ENCODE assay signal across 8 cellular contexts in genomic region chr11:34154059-34154875, GRCh38. TPM values are rescaled to one million over a fixed set of nuclear protein-coding genes. Genes with fewer than 3 reads are reported as not detected.
DNase-seq lines count a peak whose midpoint lies in the region; ATAC-seq and TF ChIP-seq lines count a peak whose summit lies in the region.

No MANE protein-coding gene starts in this region.

- H3K27me3 Mint-ChIP-seq in CD8-positive, alpha-beta T cell (ENCODE audit: low read depth), result no peaks in the 10 kb centered on the region
- H3K27me3 Mint-ChIP-seq in mesothelial cell of epicardium (ENCODE audit: low read depth), result no peaks in the 10 kb centered on the region

- H3K4me1 Mint-ChIP-seq in CD8-positive, alpha-beta T cell (ENCODE audit: low read depth), result peaks cover 14% of the 10 kb centered on the region
- peaks cover 7% of the 10 kb centered on the region for H3K4me1 Mint-ChIP-seq in mesothelial cell of epicardium

- no peak overlapping the region for H3K9ac ChIP-seq in SK-N-SH

- TF ChIP-seq POLR2A in testis (IDR thresholded peaks at IDR 0.05), result no peak

- H3K4me3 Mint-ChIP-seq in CD8-positive, alpha-beta T cell, result no peak overlapping the region
- H3K4me3 Mint-ChIP-seq in mesothelial cell of epicardium, result no peak overlapping the region

- no peaks in the 10 kb centered on the region for H3K9me2 ChIP-seq in SK-N-SH

- H3K4me1 ChIP-seq in CD8-positive, alpha-beta T cell (ENCODE audit: insufficient read depth, low read length), result peaks cover 8% of the 10 kb centered on the region
- H3K4me1 ChIP-seq in testis (no peaks in the 10 kb centered on the region), SK-N-SH (ENCODE audit: control insufficient read depth in 1 of 2, insufficient read depth in 2 of 2, low read depth in 1 of 2, low read length in 1 of 2) (peaks cover 0 to 48% of the 10 kb centered on the region in 2 experiments; a peak in 3 of 4 replicates)

- no peaks in the 10 kb centered on the region for H3K9me3 Mint-ChIP-seq in CD8-positive, alpha-beta T cell
- H3K9me3 Mint-ChIP-seq in mesothelial cell of epicardium, result no peaks in the 10 kb centered on the region

- peak overlapping the region; percentile 67 for H3K27ac Mint-ChIP-seq in CD8-positive, alpha-beta T cell
- no peak overlapping the region for H3K27ac Mint-ChIP-seq in mesothelial cell of epicardium

- WGBS in testis, 2 donors, result 80 to 94% methylated on average over 5 to 15 of the region's 16 CpGs
- 86% methylated on average over 11 of the region's 16 CpGs for WGBS in SK-N-SH (ENCODE audit: low lambda C conversion rate)

- no peaks in the 10 kb centered on the region for H4K20me1 ChIP-seq in SK-N-SH (ENCODE audit: insufficient read depth)

- ATAC-seq in CD8-positive, alpha-beta T cell, result no peak
- ATAC-seq in GM19467 (IDR thresholded peaks at IDR 0.05; ENCODE audit: unreplicated experiment), result peak; percentile 67
- peak; percentile 61 for ATAC-seq in HG03354 (IDR thresholded peaks at IDR 0.05; ENCODE audit: poor library complexity, severe bottlenecking, unreplicated experiment)
- no peak for ATAC-seq in left lobe of liver

- no peaks in the 10 kb centered on the region for H3K27me3 ChIP-seq in CD8-positive, alpha-beta T cell (ENCODE audit: insufficient read depth, low read length)
- H3K27me3 ChIP-seq in dorsolateral prefrontal cortex, result no peaks in the 10 kb centered on the region
- H3K27me3 ChIP-seq in testis, result no peaks in the 10 kb centered on the region
- H3K27me3 ChIP-seq in SK-N-SH (ENCODE audit: insufficient read depth), result no peaks in the 10 kb centered on the region

- no peak overlapping the region for H2AFZ ChIP-seq in SK-N-SH (ENCODE audit: low read depth)

- intact Hi-C loops in CD8-positive, alpha-beta T cell (cut with DNase I, micrococcal nuclease), result no loop called here
- intact Hi-C loops in dorsolateral prefrontal cortex (cut with DNase I) (loop anchor here in 1 of 2 donors (10.0 kb wide), 1 partner anchor 289 kb away; no protein-coding TSS in a partner anchor), testis (cut with DNase I; ENCODE audit: low total_unique reads) (no loop called here)

- H3K36me3 Mint-ChIP-seq in CD8-positive, alpha-beta T cell, result peaks cover 21% of the 10 kb centered on the region
- no peaks in the 10 kb centered on the region for H3K36me3 Mint-ChIP-seq in mesothelial cell of epicardium

- CTCF ChIA-PET in CD8-positive, alpha-beta T cell (lab: Charles Lee), result interaction anchor here (0.7 to 2.2 kb wide), 2 partner anchors 20 to 146 kb away, joined by 3 to 8 read pairs; no protein-coding TSS in a partner anchor
- CTCF ChIA-PET in SK-N-SH (lab: Yijun Ruan, JAX), result interaction anchor here (5.2 to 9.4 kb wide), 3 partner anchors 20 to 203 kb away, joined by 36 to 61 read pairs (median 51); partner anchors contain the start of gene ABTB2

- no peaks in the 10 kb centered on the region for H3K9me3 ChIP-seq in CD8-positive, alpha-beta T cell (ENCODE audit: low read length)
- H3K9me3 ChIP-seq in testis (no peaks in the 10 kb centered on the region), SK-N-SH (no peaks in the 10 kb centered on the region)

- POLR2A ChIA-PET in CD8-positive, alpha-beta T cell (lab: Charles Lee), result no interaction called here
- POLR2A ChIA-PET in SK-N-SH (lab: Yijun Ruan, JAX), result no interaction called here

- peaks cover 11% of the 10 kb centered on the region for H3K36me3 ChIP-seq in CD8-positive, alpha-beta T cell (ENCODE audit: insufficient read depth, low read length)
- H3K36me3 ChIP-seq in testis (ENCODE audit: low read depth, missing control alignments), result no peaks in the 10 kb centered on the region
- H3K36me3 ChIP-seq in SK-N-SH (replicated peaks in 1 of 2; ENCODE audit: control insufficient read depth in 1 of 2, insufficient read depth in 2 of 2, low read length in 1 of 2), result peaks cover 0 to 49% of the 10 kb centered on the region in 2 experiments

- H3K27ac ChIP-seq in CD8-positive, alpha-beta T cell (ENCODE audit: low read depth, low read length), result no peak overlapping the region
- H3K27ac ChIP-seq in dorsolateral prefrontal cortex (peak overlapping the region in 42 of 59 donors; percentile 3 to 81 (median 66)), testis (peak overlapping the region in 1 of 2 donors; percentile 56), SK-N-SH (ENCODE audit: low read depth in 2 of 2, low read length in 1 of 2) (no peak overlapping the region)

- TF ChIP-seq CTCF in CD8-positive, alpha-beta T cell (IDR thresholded peaks at IDR 0.05), result no peak
- no peak for TF ChIP-seq CTCF in dorsolateral prefrontal cortex (IDR thresholded peaks at IDR 0.05 in 54 of 56, conservative IDR thresholded peaks at IDR 0.05 in 2 of 56; ENCODE audit: low read depth in 1 of 56, partially characterized antibody in 56 of 56)
- no peak for TF ChIP-seq CTCF in testis (IDR thresholded peaks at IDR 0.05)
- no peak for TF ChIP-seq CTCF in mesothelial cell of epicardium (IDR thresholded peaks at IDR 0.05; ENCODE audit: unreplicated experiment)
- no peak for TF ChIP-seq CTCF in SK-N-SH (IDR thresholded peaks at IDR 0.05)

- no peak for TF ChIP-seq RAD21 in SK-N-SH (IDR thresholded peaks at IDR 0.05; ENCODE audit: low read length)

- no peak for DNase-seq in CD8-positive, alpha-beta T cell
- no peak for DNase-seq in dorsolateral prefrontal cortex
- no peak for DNase-seq in testis
- DNase-seq in left lobe of liver (ENCODE audit: low spot score), result no peak
- DNase-seq in mesothelial cell of epicardium (ENCODE audit: low spot score in 2 of 2, unreplicated experiment in 2 of 2), result no peak
- no peak for DNase-seq in SK-N-SH

- no peak overlapping the region for H3K4me3 ChIP-seq in CD8-positive, alpha-beta T cell (ENCODE audit: low read depth, low read length)
- no peak overlapping the region for H3K4me3 ChIP-seq in dorsolateral prefrontal cortex
- no peak overlapping the region for H3K4me3 ChIP-seq in testis
- no peak overlapping the region for H3K4me3 ChIP-seq in SK-N-SH (ENCODE audit: low read depth in 2 of 2, low read length in 1 of 2)

- no peak for TF ChIP-seq EP300 in SK-N-SH (IDR thresholded peaks at IDR 0.05; ENCODE audit: borderline replicate concordance in 1 of 2, low read depth in 1 of 2, low read length in 1 of 2)

- H3K4me2 ChIP-seq in SK-N-SH, result no peak overlapping the region

- no peaks in the 10 kb centered on the region for H3F3A ChIP-seq in SK-N-SH (replicated peaks; ENCODE audit: insufficient read depth)

- no peaks in the 10 kb centered on the region for H3K79me2 ChIP-seq in SK-N-SH (ENCODE audit: insufficient read depth)

TF ChIP-seq in SK-N-SH, 30 proteins besides CTCF, POLR2A, EP300 and RAD21:
- no peak for TF ChIP-seq GATA2 (CRISPR knock-in tag; IDR thresholded peaks at IDR 0.05)
- no peak for TF ChIP-seq FOSL2 (IDR thresholded peaks at IDR 0.05; ENCODE audit: borderline replicate concordance, low read depth)
- TF ChIP-seq FOXM1 (IDR thresholded peaks at IDR 0.05; ENCODE audit: low read depth), result no peak
- TF ChIP-seq NFIC (IDR thresholded peaks at IDR 0.05; ENCODE audit: borderline replicate concordance), result no peak
- no peak for TF ChIP-seq TAF1 (IDR thresholded peaks at IDR 0.05; ENCODE audit: borderline replicate concordance, low read depth, low read length)
- no peak for TF ChIP-seq USF1 (IDR thresholded peaks at IDR 0.05; ENCODE audit: borderline replicate concordance, low read depth)

RNA-seq across cellular contexts. Expression of gene NAT10, which starts 48.8 kb away (rescaled TPM):
- total RNA-seq in CD8-positive, alpha-beta T cell, result 10 to 100 TPM; 51.1 to 59.6 TPM
- total RNA-seq in dorsolateral prefrontal cortex, result 10 to 100 TPM; 41.9 to 72.5 (median 56.0) TPM
- total RNA-seq in testis, result 10 to 100 TPM; 47.7 to 50.5 TPM
- 49.9 TPM for polyA plus RNA-seq in testis (ENCODE audit: insufficient read depth, low read depth, low replicate concordance)
- 12.9 TPM for total RNA-seq in left lobe of liver
- 58.7 to 61.7 TPM (median 60.5 TPM) in 3 replicates for total RNA-seq in mesothelial cell of epicardium
- 31.0 and 38.4 TPM in 2 replicates for polyA plus RNA-seq in SK-N-SH (2012; rRNA removed)
- polyA plus RNA-seq in SK-N-SH (2012; cell fraction: cytosol; rRNA removed), result 20.5 and 21.8 TPM in 2 replicates
- 66.1 and 70.6 TPM in 2 replicates for polyA plus RNA-seq in SK-N-SH (2012; cell fraction: nucleus; rRNA removed)

Comparison
In these comparisons a context has a peak if more than half of its experiments do, and no peak if none do; other contexts are left out.
1. ATAC-seq: peak in GM19467 (single experiment) and HG03354 (single experiment); none in CD8-positive, alpha-beta T cell (single experiment) and left lobe of liver (single experiment).
2. H3K27ac ChIP-seq: peak in dorsolateral prefrontal cortex (42 of 59); none in CD8-positive, alpha-beta T cell (single experiment) and SK-N-SH (0 of 2).